8 cellular contexts compared by ENCODE assay signal in the genomic region with DNA sequence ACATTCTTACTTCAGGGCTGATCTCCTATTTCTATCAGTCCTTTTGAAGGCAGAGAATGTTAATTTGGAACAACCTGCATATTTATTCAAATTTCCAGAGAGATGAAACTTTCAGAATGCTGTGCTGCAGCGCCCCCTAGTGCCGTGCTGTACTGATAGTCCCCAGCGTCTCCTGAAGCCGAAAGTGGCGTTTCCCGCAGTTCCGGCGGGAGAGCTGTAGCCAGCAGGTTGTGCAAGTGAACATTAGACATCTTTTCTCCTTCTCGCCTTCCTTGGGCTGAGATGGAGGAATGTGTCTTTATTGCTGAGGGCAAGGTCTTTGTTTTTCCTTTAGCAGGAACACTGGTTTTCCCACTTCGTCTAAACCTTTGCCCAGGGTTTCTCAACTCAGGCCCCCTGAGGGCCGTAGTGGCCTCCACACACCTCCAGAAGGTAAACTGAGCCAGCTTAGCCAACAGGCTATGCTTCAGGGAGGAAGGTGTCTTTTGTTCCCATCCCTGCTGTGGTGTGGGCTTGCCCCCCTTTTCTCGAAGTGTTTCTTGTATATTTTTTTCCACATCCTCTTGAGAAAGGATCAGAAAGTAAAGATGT. TPM values are rescaled to one million over a fixed set of nuclear protein-coding genes. Genes with fewer than 3 reads are reported as not detected.
DNase-seq lines count a peak whose midpoint lies in the region; ATAC-seq lines count a peak whose summit lies in the region.

No MANE protein-coding gene starts in this region.

- H3K4me3 Mint-ChIP-seq in activated CD4-positive, alpha-beta T cell treated with anti-CD3 and anti-CD28 coated beads, Interleukin-2, amount 10 ng/mL, durations not matched to agents 7 days and 5 days = no peak overlapping the region

- POLR2A ChIA-PET in activated CD4-positive, alpha-beta T cell treated with anti-CD3 and anti-CD28 coated beads, Interleukin-2, amount 10 ng/mL, durations not matched to agents 7 days and 5 days (lab: Charles Lee) = interaction anchor here (0.6 kb wide), 1 partner anchor 67 kb away, joined by 10 read pairs; no protein-coding TSS in a partner anchor

- DNase-seq in DMS153 treated with DMSO at 0.1 percent for 48 hours (lab: John Stamatoyannopoulos, UW; ENCODE audit: unreplicated experiment) (peak; percentile 65), NCI-H524 (lab: John Stamatoyannopoulos, UW) (peak; percentile 58 to 76), dedifferentiated amniotic fluid mesenchymal stem cell (ENCODE audit: extremely low spot score) (peak; percentile 67), left lobe of liver (ENCODE audit: low spot score) (peak; percentile 84)
- peak; percentile 86 for DNase-seq in activated CD4-positive, alpha-beta T cell treated with anti-CD3 and anti-CD28 coated beads, Interleukin-2, amount 10 ng/mL, durations not matched to agents 7 days and 5 days
- DNase-seq in stimulated activated CD4-positive, alpha-beta T cell treated with anti-CD3 and anti-CD28 coated beads, Interleukin-1b, Interleukin-23, amount 100 ng/mL, for 48 hours = peak; percentile 77

- H3K9me3 Mint-ChIP-seq in activated CD4-positive, alpha-beta T cell treated with anti-CD3 and anti-CD28 coated beads, Interleukin-2, amount 10 ng/mL, durations not matched to agents 7 days and 5 days = no peaks in the 10 kb centered on the region

- H3K4me1 Mint-ChIP-seq in activated CD4-positive, alpha-beta T cell treated with anti-CD3 and anti-CD28 coated beads, Interleukin-2, amount 10 ng/mL, durations not matched to agents 7 days and 5 days = peaks cover 76% of the 10 kb centered on the region

- peaks cover 1% of the 10 kb centered on the region for H3K36me3 Mint-ChIP-seq in activated CD4-positive, alpha-beta T cell treated with anti-CD3 and anti-CD28 coated beads, Interleukin-2, amount 10 ng/mL, durations not matched to agents 7 days and 5 days (ENCODE audit: low read depth)

- CTCF ChIA-PET in activated CD4-positive, alpha-beta T cell treated with anti-CD3 and anti-CD28 coated beads, Interleukin-2, amount 10 ng/mL, durations not matched to agents 7 days and 5 days (lab: Charles Lee) = interaction anchor here (0.6 to 6.5 kb wide), 24 partner anchors 10 to 221 kb away, joined by 3 to 53 read pairs (median 4); no protein-coding TSS in a partner anchor

- ATAC-seq in HG02610 (IDR thresholded peaks at IDR 0.05; ENCODE audit: unreplicated experiment) = peak; percentile 30
- ATAC-seq in left lobe of liver = peak; percentile 91
- no peak for ATAC-seq in GM21360 (IDR thresholded peaks at IDR 0.05; ENCODE audit: unreplicated experiment)

- H3K27me3 Mint-ChIP-seq in activated CD4-positive, alpha-beta T cell treated with anti-CD3 and anti-CD28 coated beads, Interleukin-2, amount 10 ng/mL, durations not matched to agents 7 days and 5 days = no peaks in the 10 kb centered on the region

- H3K27ac Mint-ChIP-seq in activated CD4-positive, alpha-beta T cell treated with anti-CD3 and anti-CD28 coated beads, Interleukin-2, amount 10 ng/mL, durations not matched to agents 7 days and 5 days = no peak overlapping the region

RNA-seq across cellular contexts. Expression of a gene that starts 26.4 kb away (rescaled TPM):
- 10 to 100 TPM; 86.5 to 99.0 TPM for total RNA-seq in activated CD4-positive, alpha-beta T cell treated with anti-CD3 and anti-CD28 coated beads, Interleukin-2, amount 10 ng/mL, durations not matched to agents 7 days and 5 days
- 33.8 TPM for total RNA-seq in left lobe of liver
